Comparison of ENCODE assay signal across 19 cellular contexts in genomic region chr3:113677745-113678144, GRCh38. TPM values are rescaled to one million over a fixed set of nuclear protein-coding genes. Genes with fewer than 3 reads are reported as not detected.
DNase-seq lines count a peak whose midpoint lies in the region; ATAC-seq and TF ChIP-seq lines count a peak whose summit lies in the region.
"Had no signal": no experiment of that assay in that cellular context is flagged by ENCODE, and none has a peak within 500 bp of the region (broad histone marks: within the 10 kb centered on the region; RNA-seq: fewer than 3 reads in every experiment).

No MANE protein-coding gene starts in this region.

- no peak overlapping the region for H3K4ac ChIP-seq in mesendoderm (ENCODE audit: low read depth, low read length)

- no peaks in the 10 kb centered on the region for H4K20me1 ChIP-seq in GM23338 (replicated peaks; ENCODE audit: insufficient read depth)
- H4K20me1 ChIP-seq: BLaER1 had no signal

- no peaks in the 10 kb centered on the region for H3F3A ChIP-seq in GM23338 (replicated peaks; ENCODE audit: low read depth)

- H3K27ac Mint-ChIP-seq in CD14-positive monocyte (peak overlapping the region in 4 of 7 donors; percentile 4 to 79 (median 28)), GM23338 (no peak overlapping the region)

- H3K36me3 Mint-ChIP-seq in CD14-positive monocyte (peaks cover 34 to 41% of the 10 kb centered on the region in 2 donors), GM23338 (ENCODE audit: low read depth) (peaks cover 29% of the 10 kb centered on the region; the same call in 2 of the 3 replicates)

- H2BK120ac ChIP-seq in mesendoderm (ENCODE audit: low read depth, low read length), result no peak overlapping the region

- H4K5ac ChIP-seq in mesendoderm (ENCODE audit: low read length), result no peak overlapping the region

- peaks cover 12% of the 10 kb centered on the region for H3K4me1 ChIP-seq in GM23338 (ENCODE audit: insufficient read depth)
- no peaks in the 10 kb centered on the region for H3K4me1 ChIP-seq in colonic mucosa
- no peaks in the 10 kb centered on the region for H3K4me1 ChIP-seq in mesendoderm (ENCODE audit: control insufficient read depth, low read depth, low read length)
- H3K4me1 ChIP-seq: Caco-2 had no signal

- DNase-seq in CD14-positive monocyte (ENCODE audit: low spot score), result no peak
- peak; percentile 82 for DNase-seq in GM23338 (ENCODE audit: low spot score)
- peak; percentile 3 for DNase-seq in colonic mucosa
- peak; percentile 68 for DNase-seq in mesendoderm
- no peak for DNase-seq in GM13977 (ENCODE audit: low spot score)
- DNase-seq in NCI-H526 treated with DMSO at 0.1 percent for 48 hours (lab: John Stamatoyannopoulos, UW), result no peak
- DNase-seq: Caco-2; CD4-positive, alpha-beta memory T cell; DMS 273 treated with DMSO at 0.1 percent for 48 hours; DND-41; GOT3; Kasumi-1; MG63; NCI-H1694 treated with DMSO at 0.1 percent for 48 hours; NCI-H446; NCI-H526; Right ventricle myocardium superior had no signal

- no peak overlapping the region for H3K56ac ChIP-seq in mesendoderm (ENCODE audit: low read length)

- WGBS in mesendoderm (ENCODE audit: extremely low coverage, insufficient coverage, low lambda C conversion rate), result no CpG with 5 or more reads among the region's 1 CpG

- H3K4me3 ChIP-seq in GM23338 (peak overlapping the region; percentile 25), colonic mucosa (no peak overlapping the region), mesendoderm (ENCODE audit: low read length) (no peak overlapping the region)
- H3K4me3 ChIP-seq: BLaER1, MG63 had no signal

- in situ Hi-C loops in GM13977 (cut with MboI; ENCODE audit: low pct_unique_long_range_greater_than_20kb, low sequenced_read_pairs, unreplicated experiment), result no loop called here

- peaks cover 9 to 14% (median 11%) of the 10 kb centered on the region in 7 donors for H3K9me3 Mint-ChIP-seq in CD14-positive monocyte
- 0 out of 3 replicates have a peak, but pooled peaks cover 2% of the 10 kb centered on the region for H3K9me3 Mint-ChIP-seq in GM23338
- H3K9me3 Mint-ChIP-seq: CD4-positive, alpha-beta memory T cell had no signal

- H3K27me3 Mint-ChIP-seq in CD14-positive monocyte (ENCODE audit: low read depth in 3 of 3), result no peaks in the 10 kb centered on the region
- H3K27me3 Mint-ChIP-seq in GM23338 (ENCODE audit: insufficient read depth, low read depth, poor library complexity), result no peaks in the 10 kb centered on the region
- H3K27me3 Mint-ChIP-seq: CD4-positive, alpha-beta memory T cell had no signal

- H3K23ac ChIP-seq in mesendoderm (ENCODE audit: low read length), result no peak overlapping the region

- H3K9me3 ChIP-seq in colonic mucosa, result no peaks in the 10 kb centered on the region
- H3K9me3 ChIP-seq: BLaER1, Caco-2, MG63 had no signal

- no peak overlapping the region for H2AFZ ChIP-seq in GM23338

- H3K36me3 ChIP-seq in GM23338 (ENCODE audit: insufficient read depth), result no peaks in the 10 kb centered on the region
- no peaks in the 10 kb centered on the region for H3K36me3 ChIP-seq in colonic mucosa
- H3K36me3 ChIP-seq in mesendoderm (ENCODE audit: control insufficient read depth, insufficient read depth, low read length), result no peaks in the 10 kb centered on the region

- H3K4me3 Mint-ChIP-seq in CD14-positive monocyte, result no peak overlapping the region
- no peak overlapping the region; the same call in 2 of the 3 replicates for H3K4me3 Mint-ChIP-seq in GM23338
- H3K4me3 Mint-ChIP-seq: CD4-positive, alpha-beta memory T cell had no signal

- H3K9me2 ChIP-seq in GM23338 (ENCODE audit: insufficient read depth), result no peaks in the 10 kb centered on the region

- no peak overlapping the region for H2BK5ac ChIP-seq in mesendoderm (ENCODE audit: low read length)

- H3K4me1 Mint-ChIP-seq in CD14-positive monocyte, result peaks cover 19% of the 10 kb centered on the region
- peaks cover 11% of the 10 kb centered on the region for H3K4me1 Mint-ChIP-seq in GM23338

- H3K27me3 ChIP-seq in GM23338 (ENCODE audit: insufficient read depth) (no peaks in the 10 kb centered on the region), colonic mucosa (no peaks in the 10 kb centered on the region), mesendoderm (ENCODE audit: insufficient read depth, low read length, poor library complexity) (no peaks in the 10 kb centered on the region)
- H3K27me3 ChIP-seq: BLaER1, MG63 had no signal

- peak; percentile 75 for ATAC-seq in GM23338
- no peak for ATAC-seq in GM18867 (IDR thresholded peaks at IDR 0.05; ENCODE audit: unreplicated experiment)

- H2BK15ac ChIP-seq in mesendoderm (replicated peaks; ENCODE audit: low read depth), result no peak overlapping the region

- TF ChIP-seq CTCF in CD14-positive monocyte (IDR thresholded peaks at IDR 0.05), result no peak
- TF ChIP-seq CTCF in GM23338 (conservative IDR thresholded peaks at IDR 0.05; ENCODE audit: low read depth in 2 of 2), result no peak
- no peak for TF ChIP-seq CTCF in colonic mucosa (IDR thresholded peaks at IDR 0.05)
- no peak for TF ChIP-seq CTCF in GM13977 (IDR thresholded peaks at IDR 0.05; ENCODE audit: extremely low read depth, insufficient read depth, missing control alignments)

- no peak overlapping the region for H3K18ac ChIP-seq in mesendoderm (ENCODE audit: low read length)

- H3K4me2 ChIP-seq in GM23338, result peak overlapping the region; percentile 25; the same call in 1 of the 2 replicates
- no peak overlapping the region for H3K4me2 ChIP-seq in mesendoderm (ENCODE audit: low read length)
- H3K4me2 ChIP-seq: BLaER1 had no signal

- H3K79me1 ChIP-seq in mesendoderm (ENCODE audit: low read length), result no peaks in the 10 kb centered on the region

- H3K9ac ChIP-seq in colonic mucosa (ENCODE audit: low read depth in 2 of 2, low read length in 2 of 2) (no peak overlapping the region), mesendoderm (ENCODE audit: low read length) (no peak overlapping the region)
- H3K9ac ChIP-seq: BLaER1 had no signal

- peaks cover 7% of the 10 kb centered on the region for H3K79me2 ChIP-seq in GM23338 (replicated peaks; ENCODE audit: insufficient read depth)
- H3K79me2 ChIP-seq in mesendoderm (ENCODE audit: control insufficient read depth, insufficient read depth, low read length), result no peaks in the 10 kb centered on the region

- H4K8ac ChIP-seq in mesendoderm (ENCODE audit: low read depth, low read length), result no peak overlapping the region

- H2AK5ac ChIP-seq in mesendoderm (ENCODE audit: low read length), result no peak overlapping the region

- H3K27ac ChIP-seq in GM23338 (ENCODE audit: low read depth) (peak overlapping the region; percentile 23; the same call in 1 of the 2 replicates), colonic mucosa (no peak overlapping the region), mesendoderm (ENCODE audit: low read depth, low read length) (no peak overlapping the region)
- H3K27ac ChIP-seq: BLaER1 had no signal

- intact Hi-C loops in CD14-positive monocyte (cut with micrococcal nuclease), result no loop called here
- intact Hi-C loops in colonic mucosa (cut with DNase I), result no loop called here

TF ChIP-seq in GM23338, 12 proteins besides CTCF, POLR2A, EP300 and RAD21 (continues in another document):
- no peak for TF ChIP-seq ZNF331 (CRISPR knock-in tag; IDR thresholded peaks at IDR 0.05; ENCODE audit: low read depth)
- no peak for TF ChIP-seq REST (IDR thresholded peaks at IDR 0.05; ENCODE audit: unreplicated experiment)
- TF ChIP-seq EZH2phosphoT487 (IDR thresholded peaks at IDR 0.05; ENCODE audit: unreplicated experiment), result no peak
- TF ChIP-seq, protein P1, sequence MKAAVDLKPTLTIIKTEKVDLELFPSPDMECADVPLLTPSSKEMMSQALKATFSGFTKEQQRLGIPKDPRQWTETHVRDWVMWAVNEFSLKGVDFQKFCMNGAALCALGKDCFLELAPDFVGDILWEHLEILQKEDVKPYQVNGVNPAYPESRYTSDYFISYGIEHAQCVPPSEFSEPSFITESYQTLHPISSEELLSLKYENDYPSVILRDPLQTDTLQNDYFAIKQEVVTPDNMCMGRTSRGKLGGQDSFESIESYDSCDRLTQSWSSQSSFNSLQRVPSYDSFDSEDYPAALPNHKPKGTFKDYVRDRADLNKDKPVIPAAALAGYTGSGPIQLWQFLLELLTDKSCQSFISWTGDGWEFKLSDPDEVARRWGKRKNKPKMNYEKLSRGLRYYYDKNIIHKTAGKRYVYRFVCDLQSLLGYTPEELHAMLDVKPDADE (IDR thresholded peaks at IDR 0.05), result no peak
- no peak for TF ChIP-seq EZH2 (IDR thresholded peaks at IDR 0.05; ENCODE audit: low read depth, unreplicated experiment)
- no peak for TF ChIP-seq JUNB (IDR thresholded peaks at IDR 0.05; ENCODE audit: unreplicated experiment)

RNA-seq across cellular contexts. Expression of gene USF3, which starts 18.7 kb away (rescaled TPM):
- 1 to 10 TPM; 1.6 to 3.3 TPM for polyA plus RNA-seq in CD14-positive monocyte
- total RNA-seq in GM23338 (2014; rRNA removed; shearing (Covaris generic)), result 22.0 and 23.5 TPM in 2 replicates
- 10.1 and 11.7 TPM in 2 replicates for polyA plus RNA-seq in GM23338 (2016; fragmentation: Nextera tagmentation; extraction: Ambion mirVana)
- 10 to 100 TPM; 18.4 to 22.7 TPM for total RNA-seq in colonic mucosa
- polyA plus RNA-seq in mesendoderm (2013, experiment 1 of 2), result 7.8 TPM
- polyA plus RNA-seq in mesendoderm (2013, experiment 2 of 2), result 7.9 TPM

Comparison
In these comparisons a context has a peak if more than half of its experiments do, and no peak if none do; other contexts are left out.
1. DNase-seq: peak in GM23338 (single experiment), colonic mucosa (single experiment) and mesendoderm (single experiment); none in CD14-positive monocyte (single experiment), GM13977 (single experiment) and NCI-H526 treated with DMSO at 0.1 percent for 48 hours (single experiment).